ENCODE assay signal across 8 cellular contexts in the genomic region with DNA sequence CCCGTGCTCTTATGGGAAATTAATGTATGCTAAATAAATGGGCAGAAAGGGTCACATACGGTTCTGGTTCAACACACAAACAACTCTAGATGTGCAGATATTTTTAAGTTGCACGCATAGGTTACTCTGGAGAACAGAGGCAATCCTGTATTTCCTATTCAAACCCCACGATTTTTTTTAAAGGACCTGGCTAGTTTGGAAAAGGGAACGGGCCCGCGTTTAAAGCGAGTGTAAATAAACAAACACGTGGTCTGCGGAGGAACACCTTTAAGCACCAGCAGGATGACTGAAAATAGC. TPM values are rescaled to one million over a fixed set of nuclear protein-coding genes. Genes with fewer than 3 reads are reported as not detected.
DNase-seq lines count a peak whose midpoint lies in the region; ATAC-seq, FAIRE-seq and TF ChIP-seq lines count a peak whose summit lies in the region.

No MANE protein-coding gene starts in this region.

- FAIRE-seq in pancreas (lab: Jason Lieb, UNC) = no peak

- CTCF ChIA-PET in PC-3 (lab: Charles Lee) = no interaction called here

- POLR2A ChIA-PET in PC-3 (lab: Charles Lee; ENCODE audit: unreplicated experiment) = no interaction called here

- intact Hi-C loops in PC-3 (cut with micrococcal nuclease) (loop anchor here (1.0 to 5.0 kb wide), 2 partner anchors 44 to 586 kb away; no protein-coding TSS in a partner anchor), pancreas (cut with DNase I) (no loop called here)

- peak overlapping the region; percentile 95 for H3K4me2 ChIP-seq in PC-3 (ENCODE audit: low read length)

- H4K20me1 ChIP-seq in PC-3 (ENCODE audit: low read length) = no peaks in the 10 kb centered on the region

- H3K9me2 ChIP-seq in PC-3 (replicated peaks; ENCODE audit: low read length) = no peaks in the 10 kb centered on the region

- H3K27ac ChIP-seq in PC-3 (ENCODE audit: low read length) = peak overlapping the region; percentile 60
- peak overlapping the region; percentile 51 to 77 (median 65) for H3K27ac ChIP-seq in pancreas

- H3F3A ChIP-seq in PC-3 (ENCODE audit: low read length, unreplicated experiment) = no peaks in the 10 kb centered on the region

- no TSS peak for BruUV-seq in PC-3 (replicated peaks; lab: Mats Ljungman, UMichigan)

- H3K9me3 ChIP-seq in PC-3 (ENCODE audit: low read length) = no peaks in the 10 kb centered on the region
- H3K9me3 ChIP-seq in pancreas = no peaks in the 10 kb centered on the region

- peaks cover 21% of the 10 kb centered on the region; the same call in 1 of the 2 replicates for H3K36me3 ChIP-seq in PC-3 (ENCODE audit: low read depth, low read length)
- H3K36me3 ChIP-seq in pancreas = peaks cover 0 to 17% (median 5%) of the 10 kb centered on the region in 3 donors

- no peaks in the 10 kb centered on the region for H3K27me3 ChIP-seq in PC-3 (ENCODE audit: low read length)
- no peaks in the 10 kb centered on the region for H3K27me3 ChIP-seq in pancreas

- H3K4me3 ChIP-seq in GM12864 (ENCODE audit: low read depth, low read length) = peak overlapping the region; percentile 92
- peak overlapping the region; percentile 75 for H3K4me3 ChIP-seq in HFF-Myc (replicated peaks; ENCODE audit: low read depth, low read length)
- peak overlapping the region; percentile 79 for H3K4me3 ChIP-seq in PC-3 (ENCODE audit: low read length)
- peak overlapping the region; percentile 91 for H3K4me3 ChIP-seq in epithelial cell of esophagus (ENCODE audit: low read length)
- peak overlapping the region; percentile 62 to 85 (median 76) for H3K4me3 ChIP-seq in pancreas

- ATAC-seq in PC-3 = peak; percentile 46
- peak; percentile 32 to 65 (median 53) for ATAC-seq in pancreas

- H3K79me2 ChIP-seq in PC-3 (ENCODE audit: low read length) = peaks cover 39% of the 10 kb centered on the region

- no peak for TF ChIP-seq CTCF in GM12864 (IDR thresholded peaks at IDR 0.05; ENCODE audit: low read depth, low read length, missing control alignments)
- no peak for TF ChIP-seq CTCF in HFF-Myc (IDR thresholded peaks at IDR 0.05; ENCODE audit: low read depth, low read length, missing control alignments)
- TF ChIP-seq CTCF in PC-3 (conservative IDR thresholded peaks at IDR 0.05; ENCODE audit: low read depth, low read length) = no peak
- TF ChIP-seq CTCF in epithelial cell of esophagus (IDR thresholded peaks at IDR 0.05; ENCODE audit: insufficient read depth, low read depth, low read length, missing control alignments) = no peak
- TF ChIP-seq CTCF in pancreas (IDR thresholded peaks at IDR 0.05) = no peak

- DNase-seq in GM12864 (ENCODE audit: low read depth) (no peak), HFF-Myc (ENCODE audit: extremely low read depth, low read depth) (no peak), PC-3 (no peak), epithelial cell of esophagus (ENCODE audit: low read depth) (no peak), pancreas (no peak), DMS53 (lab: John Stamatoyannopoulos, UW) (no peak), NCI-H524 treated with DMSO at 0.1 percent for 48 hours (lab: John Stamatoyannopoulos, UW) (no peak), NCI-H524 (lab: John Stamatoyannopoulos, UW) (no peak)

- peak overlapping the region; percentile 90 for H2AFZ ChIP-seq in PC-3 (ENCODE audit: low read length)

- 0 to 1% methylated on average over 10 of the region's 10 CpGs for WGBS in pancreas, 2 donors

- H3K4me1 ChIP-seq in PC-3 (ENCODE audit: insufficient read depth, low read length) (peaks cover 25% of the 10 kb centered on the region), pancreas (peaks cover 5 to 21% (median 12%) of the 10 kb centered on the region in 3 donors)

- peak overlapping the region; percentile 90 for H3K9ac ChIP-seq in PC-3 (ENCODE audit: low read length)

RNA-seq across cellular contexts. Expression of a gene that starts 0.6 kb away (rescaled TPM):
- total RNA-seq in PC-3 (2014; rRNA removed) = 19.0 and 20.1 TPM in 2 replicates
- total RNA-seq in pancreas = 10 to 100 TPM in 3 of 6 donors, 1 to 10 TPM in 3; 6.9 to 13.4 (median 10.8) TPM
- polyA plus RNA-seq in pancreas = 1 to 10 TPM; 4.2 TPM

RNA-seq across cellular contexts. Expression of a gene that starts 0.7 kb away (rescaled TPM):
- 6.9 and 9.0 TPM in 2 replicates for total RNA-seq in PC-3 (2014; rRNA removed)
- 10 to 100 TPM in 1 of 6 donors, 1 to 10 TPM in 5; 4.3 to 10.9 (median 6.0) TPM for total RNA-seq in pancreas
- polyA plus RNA-seq in pancreas = 10 to 100 TPM; 13.3 to 25.2 TPM

RNA-seq across cellular contexts. Expression of a gene that starts 19.2 kb away (rescaled TPM):
- total RNA-seq in PC-3 (2014; rRNA removed) (not detected in 2 replicates), pancreas (not detected)
- polyA plus RNA-seq in pancreas = not detected

RNA-seq across cellular contexts. Expression of a gene that starts 50.6 kb away (rescaled TPM):
- total RNA-seq in PC-3 (2014; rRNA removed) (2.8 and 4.1 TPM in 2 replicates), pancreas (10 to 100 TPM in 1 of 6 donors, 1 to 10 TPM in 5; 4.4 to 14.6 (median 6.9) TPM)
- 1 to 10 TPM; 2.4 TPM for polyA plus RNA-seq in pancreas
